8 cellular contexts compared by ENCODE assay signal in genomic region chr12:62603061-62603810, GRCh38.
DNase-seq lines count a peak whose midpoint lies in the region; ATAC-seq and TF ChIP-seq lines count a peak whose summit lies in the region.

No MANE protein-coding gene starts in this region.

- no peaks in the 10 kb centered on the region for H3K27me3 ChIP-seq in BLaER1 treated with 17β-estradiol and CSF1 and Interleukin-3, amounts not matched to agents 10 nM and 100 nM
- H3K27me3 ChIP-seq in dorsolateral prefrontal cortex (no peaks in the 10 kb centered on the region), lower lobe of right lung (ENCODE audit: low read depth) (no peaks in the 10 kb centered on the region)

- H4K20me1 ChIP-seq in BLaER1 treated with 17β-estradiol and CSF1 and Interleukin-3, amounts not matched to agents 10 nM and 100 nM, result peaks cover 0 to 28% (median 9%) of the 10 kb centered on the region in 11 experiments; a peak in 5 of 22 replicates

- peak overlapping the region; percentile 97 to 100 (median 100) for H3K27ac ChIP-seq in BLaER1 treated with 17β-estradiol and CSF1 and Interleukin-3, amounts not matched to agents 10 nM and 100 nM
- H3K27ac ChIP-seq in dorsolateral prefrontal cortex (peak overlapping the region; percentile 97 to 100 (median 100)), lower lobe of right lung (peak overlapping the region; percentile 99)

- peak overlapping the region; percentile 96 to 100 (median 99) for H3K9ac ChIP-seq in BLaER1 treated with 17β-estradiol and CSF1 and Interleukin-3, amounts not matched to agents 10 nM and 100 nM

- peaks cover 14 to 39% (median 24%) of the 10 kb centered on the region in 10 experiments for H3K4me1 ChIP-seq in BLaER1 treated with 17β-estradiol and CSF1 and Interleukin-3, amounts not matched to agents 10 nM and 100 nM
- H3K4me1 ChIP-seq in lower lobe of right lung, result peaks cover 35% of the 10 kb centered on the region

- peak; percentile 84 for TF ChIP-seq POLR2A in GM19099 (IDR thresholded peaks at IDR 0.05; ENCODE audit: extremely low read depth, insufficient read length, low read depth)

- no peaks in the 10 kb centered on the region for H3K9me3 ChIP-seq in BLaER1 treated with 17β-estradiol and CSF1 and Interleukin-3, amounts not matched to agents 10 nM and 100 nM (replicated peaks in 1 of 11)
- no peaks in the 10 kb centered on the region for H3K9me3 ChIP-seq in lower lobe of right lung

- ATAC-seq in HG03378 (IDR thresholded peaks at IDR 0.05; ENCODE audit: unreplicated experiment), result peak; percentile 64
- ATAC-seq in lower lobe of right lung, result peak; percentile 94 to 97

- H3K4me2 ChIP-seq in BLaER1 treated with 17β-estradiol and CSF1 and Interleukin-3, amounts not matched to agents 10 nM and 100 nM, result peak overlapping the region; percentile 71 to 94 (median 81)

- peak overlapping the region; percentile 65 to 93 (median 82) for H3K4me3 ChIP-seq in BLaER1 treated with 17β-estradiol and CSF1 and Interleukin-3, amounts not matched to agents 10 nM and 100 nM
- H3K4me3 ChIP-seq in dorsolateral prefrontal cortex (peak overlapping the region; percentile 59 to 94 (median 83)), lower lobe of right lung (peak overlapping the region; percentile 81)

- H3K36me3 ChIP-seq in BLaER1 treated with 17β-estradiol and CSF1 and Interleukin-3, amounts not matched to agents 10 nM and 100 nM, result peaks cover 0 to 18% (median 0%) of the 10 kb centered on the region in 11 experiments; a peak in 4 of 22 replicates
- no peaks in the 10 kb centered on the region for H3K36me3 ChIP-seq in lower lobe of right lung

- TF ChIP-seq CTCF in dorsolateral prefrontal cortex (IDR thresholded peaks at IDR 0.05 in 54 of 56, conservative IDR thresholded peaks at IDR 0.05 in 2 of 56; ENCODE audit: low read depth in 1 of 56, partially characterized antibody in 56 of 56), result peak in 54 of 56 donors; percentile 29 to 75 (median 61)
- TF ChIP-seq CTCF in lower lobe of right lung (IDR thresholded peaks at IDR 0.05), result peak; percentile 60

- intact Hi-C loops in dorsolateral prefrontal cortex (cut with DNase I), result loop anchor here (1.0 to 10.0 kb wide), 9 partner anchors 28 to 332 kb away; partner anchors contain the start of genes MON2 (in 1 of the 2) and PPM1H (in 1 of the 2)
- intact Hi-C loops in lower lobe of right lung (cut with DNase I), result no loop called here

- DNase-seq in NCI-H510A treated with DMSO at 0.1 percent for 48 hours (lab: John Stamatoyannopoulos, UW), result peak; percentile 87
- peak; percentile 72 to 78 for DNase-seq in activated CD4-positive, alpha-beta T cell treated with anti-CD3 and anti-CD28 coated beads, Interleukin-2, amount 50 U/mL, for 48 hours
- DNase-seq in dorsolateral prefrontal cortex, result peak; percentile 73 to 93 (median 88)
- peak; percentile 92 for DNase-seq in lower lobe of right lung
- peak; percentile 62 to 66 (median 66) for DNase-seq in stimulated activated CD4-positive, alpha-beta T cell treated with anti-CD3 and anti-CD28 coated beads, TNF-alpha, amount 100 ng/mL, for 1 hour (ENCODE audit: low read depth in 3 of 3, low spot score in 1 of 3)

Comparison
In these comparisons a context has a peak if more than half of its experiments do, and no peak if none do; other contexts are left out.
1. Peak in every context shown above with its lines: DNase-seq, ATAC-seq, H3K4me3 ChIP-seq and H3K27ac ChIP-seq.